30 cellular contexts compared by ENCODE assay signal in the genomic region with DNA sequence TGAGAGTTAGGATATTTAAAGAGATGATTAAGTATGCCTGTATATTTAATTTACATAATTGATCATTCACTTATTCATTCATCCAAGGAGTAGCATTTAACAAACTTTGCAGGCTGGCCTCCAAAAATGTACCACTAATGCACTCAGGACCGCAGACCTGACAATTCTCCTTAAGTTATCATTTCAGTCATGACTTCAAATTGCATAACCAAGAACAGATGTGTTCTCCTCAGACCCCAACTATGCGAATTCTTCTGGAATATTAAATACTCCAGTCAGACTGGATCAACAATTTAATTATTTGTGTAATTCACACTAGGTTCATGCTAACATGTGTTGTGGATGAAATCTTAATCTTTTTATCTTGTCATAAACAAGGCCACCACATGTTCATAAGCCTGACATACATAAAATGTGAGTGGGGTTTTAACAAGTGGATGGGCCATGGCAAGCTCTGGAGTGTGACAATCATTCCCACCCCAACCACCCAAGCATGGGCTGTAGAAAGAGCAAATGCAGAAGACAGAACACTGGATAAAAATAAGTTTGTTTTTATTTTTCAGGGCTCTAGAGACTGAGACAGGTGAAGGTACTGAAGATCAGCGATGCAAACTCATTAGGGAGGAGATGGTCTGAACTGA. TPM values are rescaled to one million over a fixed set of nuclear protein-coding genes. Genes with fewer than 3 reads are reported as not detected.
"Had no signal": no experiment of that assay in that cellular context is flagged by ENCODE, and none has a peak within 500 bp of the region (broad histone marks: within the 10 kb centered on the region; RNA-seq: fewer than 3 reads in every experiment).

No MANE protein-coding gene starts in this region.

- H3K4me3 ChIP-seq: esophagus muscularis mucosa, gastrocnemius medialis, heart left ventricle had no signal

- ATAC-seq: activated naive CD4-positive, alpha-beta T cell treated with anti-CD3 and anti-CD28 coated beads, Interleukin-2, amount 50 U/mL, for 72 hours; activated T-cell treated with anti-CD3 and anti-CD28 coated beads, Interleukin-2, amount 50 U/mL, for 72 hours; effector memory CD8-positive, alpha-beta T cell; foreskin keratinocyte; gastrocnemius medialis; heart left ventricle had no signal

- H3K4me1 Mint-ChIP-seq: activated CD4-positive, alpha-beta memory T cell treated with anti-CD3 and anti-CD28 coated beads, Interleukin-2, amount 10 ng/mL, durations not matched to agents 7 days and 5 days; activated CD4-positive, alpha-beta T cell treated with anti-CD3 and anti-CD28 coated beads, Interleukin-2, amount 10 ng/mL, durations not matched to agents 7 days and 5 days; activated naive CD4-positive, alpha-beta T cell treated with anti-CD3 and anti-CD28 coated beads, Interleukin-2, amount 10 ng/mL, durations not matched to agents 7 days and 5 days; activated naive CD8-positive, alpha-beta T cell treated with anti-CD3 and anti-CD28 coated beads, Interleukin-2, amount 10 ng/mL, durations not matched to agents 7 days and 5 days had no signal

- H3K36me3 ChIP-seq: esophagus muscularis mucosa, gastrocnemius medialis, heart left ventricle had no signal

- H3K27ac Mint-ChIP-seq: activated CD4-positive, alpha-beta memory T cell treated with anti-CD3 and anti-CD28 coated beads, Interleukin-2, amount 10 ng/mL, durations not matched to agents 7 days and 5 days; activated CD4-positive, alpha-beta T cell treated with anti-CD3 and anti-CD28 coated beads, Interleukin-2, amount 10 ng/mL, durations not matched to agents 7 days and 5 days; activated naive CD4-positive, alpha-beta T cell treated with anti-CD3 and anti-CD28 coated beads, Interleukin-2, amount 10 ng/mL, durations not matched to agents 7 days and 5 days; activated naive CD8-positive, alpha-beta T cell treated with anti-CD3 and anti-CD28 coated beads, Interleukin-2, amount 10 ng/mL, durations not matched to agents 7 days and 5 days; activated T-cell treated with anti-CD3 and anti-CD28 coated beads, Interleukin-2, amount 50 U/mL, for 24 hours; activated T-cell treated with anti-CD3 and anti-CD28 coated beads, Interleukin-2, amount 50 U/mL, for 72 hours; effector memory CD8-positive, alpha-beta T cell had no signal

- DNase-seq: activated CD4-positive, alpha-beta memory T cell treated with anti-CD3 and anti-CD28 coated beads, Interleukin-2, amount 10 ng/mL, durations not matched to agents 7 days and 5 days; activated CD4-positive, alpha-beta T cell treated with anti-CD3 and anti-CD28 coated beads for 1 hour; activated CD4-positive, alpha-beta T cell treated with anti-CD3 and anti-CD28 coated beads for 4 hours; activated CD4-positive, alpha-beta T cell treated with anti-CD3 and anti-CD28 coated beads, Interleukin-2, amount 10 ng/mL, durations not matched to agents 7 days and 5 days; activated CD4-positive, alpha-beta T cell treated with anti-CD3 and anti-CD28 coated beads, Interleukin-2, amount 50 U/mL, for 4 hours; activated CD8-positive, alpha-beta memory T cell treated with anti-CD3 and anti-CD28 coated beads, Interleukin-2, amount 50 U/mL, for 48 hours; activated gamma-delta T cell; activated naive CD4-positive, alpha-beta T cell; activated naive CD4-positive, alpha-beta T cell treated with anti-CD3 and anti-CD28 coated beads, Interleukin-2, amount 10 ng/mL, durations not matched to agents 7 days and 5 days; activated naive CD8-positive, alpha-beta T cell treated with anti-CD3 and anti-CD28 coated beads, Interleukin-2, amount 10 ng/mL, durations not matched to agents 7 days and 5 days; activated T-cell treated with anti-CD3 and anti-CD28 coated beads for 4 hours; activated T-cell treated with anti-CD3 and anti-CD28 coated beads, Interleukin-2, amount 50 U/mL, for 24 hours; activated T-cell treated with anti-CD3 and anti-CD28 coated beads, Interleukin-2, amount 50 U/mL, for 72 hours; amniotic stem cell; anterior cingulate cortex; caudate nucleus; cortex of kidney; dermis blood vessel endothelial cell; effector CD4-positive, alpha-beta T cell; effector memory CD8-positive, alpha-beta T cell; foreskin keratinocyte; gastrocnemius medialis; glutamatergic neuron; heart left ventricle; T-helper 2 cell had no signal

- H3K27me3 ChIP-seq: foreskin keratinocyte, gastrocnemius medialis had no signal

- H3K27ac ChIP-seq: esophagus muscularis mucosa, foreskin keratinocyte, gastrocnemius medialis, heart left ventricle had no signal

- H3K27me3 Mint-ChIP-seq: activated CD4-positive, alpha-beta memory T cell treated with anti-CD3 and anti-CD28 coated beads, Interleukin-2, amount 10 ng/mL, durations not matched to agents 7 days and 5 days; activated CD4-positive, alpha-beta T cell treated with anti-CD3 and anti-CD28 coated beads, Interleukin-2, amount 10 ng/mL, durations not matched to agents 7 days and 5 days; activated naive CD4-positive, alpha-beta T cell treated with anti-CD3 and anti-CD28 coated beads, Interleukin-2, amount 10 ng/mL, durations not matched to agents 7 days and 5 days; activated naive CD8-positive, alpha-beta T cell treated with anti-CD3 and anti-CD28 coated beads, Interleukin-2, amount 10 ng/mL, durations not matched to agents 7 days and 5 days; activated T-cell treated with anti-CD3 and anti-CD28 coated beads, Interleukin-2, amount 50 U/mL, for 24 hours; effector memory CD8-positive, alpha-beta T cell had no signal

- H3K36me3 Mint-ChIP-seq: activated naive CD4-positive, alpha-beta T cell treated with anti-CD3 and anti-CD28 coated beads, Interleukin-2, amount 10 ng/mL, durations not matched to agents 7 days and 5 days; activated naive CD8-positive, alpha-beta T cell treated with anti-CD3 and anti-CD28 coated beads, Interleukin-2, amount 10 ng/mL, durations not matched to agents 7 days and 5 days had no signal

- H3K4me3 Mint-ChIP-seq: activated CD4-positive, alpha-beta memory T cell treated with anti-CD3 and anti-CD28 coated beads, Interleukin-2, amount 10 ng/mL, durations not matched to agents 7 days and 5 days; activated CD4-positive, alpha-beta T cell treated with anti-CD3 and anti-CD28 coated beads, Interleukin-2, amount 10 ng/mL, durations not matched to agents 7 days and 5 days; activated naive CD4-positive, alpha-beta T cell treated with anti-CD3 and anti-CD28 coated beads, Interleukin-2, amount 10 ng/mL, durations not matched to agents 7 days and 5 days; activated naive CD8-positive, alpha-beta T cell treated with anti-CD3 and anti-CD28 coated beads, Interleukin-2, amount 10 ng/mL, durations not matched to agents 7 days and 5 days; activated T-cell treated with anti-CD3 and anti-CD28 coated beads, Interleukin-2, amount 50 U/mL, for 24 hours; activated T-cell treated with anti-CD3 and anti-CD28 coated beads, Interleukin-2, amount 50 U/mL, for 72 hours; effector memory CD8-positive, alpha-beta T cell had no signal

- H3K9me3 ChIP-seq: esophagus muscularis mucosa, gastrocnemius medialis, heart left ventricle had no signal

- H3K4me1 ChIP-seq: esophagus muscularis mucosa, foreskin keratinocyte, gastrocnemius medialis, heart left ventricle had no signal

RNA-seq across cellular contexts. Expression of a gene that starts 3.2 kb away (rescaled TPM):
- total RNA-seq: activated CD4-positive, alpha-beta memory T cell treated with anti-CD3 and anti-CD28 coated beads, Interleukin-2, amount 10 ng/mL, durations not matched to agents 7 days and 5 days; activated CD4-positive, alpha-beta T cell treated with anti-CD3 and anti-CD28 coated beads, Interleukin-2, amount 10 ng/mL, durations not matched to agents 7 days and 5 days; activated naive CD4-positive, alpha-beta T cell treated with anti-CD3 and anti-CD28 coated beads, Interleukin-2, amount 50 U/mL, for 72 hours; activated naive CD8-positive, alpha-beta T cell treated with anti-CD3 and anti-CD28 coated beads, Interleukin-2, amount 10 ng/mL, durations not matched to agents 7 days and 5 days; activated T-cell treated with anti-CD3 and anti-CD28 coated beads, Interleukin-2, amount 50 U/mL, for 72 hours; astrocyte; chondrocyte; dermis blood vessel endothelial cell; esophagus muscularis mucosa; foreskin keratinocyte; T-helper 1 cell treated with Interleukin-12 subunit alpha and Interleukin-12 subunit beta and Interleukin-4 antibody, amounts not matched to agents 30 ng/mL and 1 ng/mL, for 36 hours had no signal
- polyA plus RNA-seq: foreskin keratinocyte had no signal

RNA-seq across cellular contexts. Expression of a gene that starts 35.7 kb away (rescaled TPM):
- total RNA-seq: activated CD4-positive, alpha-beta memory T cell treated with anti-CD3 and anti-CD28 coated beads, Interleukin-2, amount 10 ng/mL, durations not matched to agents 7 days and 5 days; activated CD4-positive, alpha-beta T cell treated with anti-CD3 and anti-CD28 coated beads, Interleukin-2, amount 10 ng/mL, durations not matched to agents 7 days and 5 days; activated naive CD4-positive, alpha-beta T cell treated with anti-CD3 and anti-CD28 coated beads, Interleukin-2, amount 50 U/mL, for 72 hours; activated naive CD8-positive, alpha-beta T cell treated with anti-CD3 and anti-CD28 coated beads, Interleukin-2, amount 10 ng/mL, durations not matched to agents 7 days and 5 days; activated T-cell treated with anti-CD3 and anti-CD28 coated beads, Interleukin-2, amount 50 U/mL, for 72 hours; astrocyte; chondrocyte; dermis blood vessel endothelial cell; foreskin keratinocyte; gastrocnemius medialis; T-helper 1 cell treated with Interleukin-12 subunit alpha and Interleukin-12 subunit beta and Interleukin-4 antibody, amounts not matched to agents 30 ng/mL and 1 ng/mL, for 36 hours had no signal
- polyA plus RNA-seq: foreskin keratinocyte had no signal

RNA-seq across cellular contexts. Expression of a gene that starts 59.1 kb away (rescaled TPM):
- total RNA-seq: activated CD4-positive, alpha-beta memory T cell treated with anti-CD3 and anti-CD28 coated beads, Interleukin-2, amount 10 ng/mL, durations not matched to agents 7 days and 5 days; activated CD4-positive, alpha-beta T cell treated with anti-CD3 and anti-CD28 coated beads, Interleukin-2, amount 10 ng/mL, durations not matched to agents 7 days and 5 days; activated naive CD4-positive, alpha-beta T cell treated with anti-CD3 and anti-CD28 coated beads, Interleukin-2, amount 50 U/mL, for 72 hours; activated naive CD8-positive, alpha-beta T cell treated with anti-CD3 and anti-CD28 coated beads, Interleukin-2, amount 10 ng/mL, durations not matched to agents 7 days and 5 days; activated T-cell treated with anti-CD3 and anti-CD28 coated beads, Interleukin-2, amount 50 U/mL, for 72 hours; astrocyte; chondrocyte; dermis blood vessel endothelial cell; esophagus muscularis mucosa; foreskin keratinocyte; gastrocnemius medialis; heart left ventricle; T-helper 1 cell treated with Interleukin-12 subunit alpha and Interleukin-12 subunit beta and Interleukin-4 antibody, amounts not matched to agents 30 ng/mL and 1 ng/mL, for 36 hours had no signal
- polyA plus RNA-seq: foreskin keratinocyte had no signal
